Comparison of ENCODE assay signal across 29 cellular contexts in the genomic region with DNA sequence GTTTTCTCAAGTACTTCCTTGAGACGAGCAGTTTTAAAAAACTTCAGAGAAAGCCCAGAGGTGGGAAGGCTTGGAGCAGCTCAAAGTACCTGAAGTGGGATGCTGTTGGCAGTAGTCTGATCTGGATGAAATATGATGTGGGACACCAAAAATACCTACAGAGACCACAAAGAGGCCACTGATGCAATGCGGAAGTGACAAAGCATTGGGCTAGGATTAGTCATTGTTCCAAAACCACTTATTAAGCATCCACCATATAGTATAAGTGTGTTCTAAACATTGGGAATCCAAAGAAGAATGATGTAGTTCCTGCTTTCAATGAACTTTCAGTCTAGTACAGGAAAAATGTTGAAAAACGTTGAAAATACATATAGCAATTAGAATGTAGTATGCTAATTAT.
DNase-seq lines count a peak whose midpoint lies in the region; ATAC-seq, FAIRE-seq and TF ChIP-seq lines count a peak whose summit lies in the region.
"Had no signal": no experiment of that assay in that cellular context is flagged by ENCODE, and none has a peak within 500 bp of the region (broad histone marks: within the 10 kb centered on the region; RNA-seq: fewer than 3 reads in every experiment).

No MANE protein-coding gene starts in this region.

- ATAC-seq in GM18909 (IDR thresholded peaks at IDR 0.05; ENCODE audit: poor library complexity, unreplicated experiment): no peak
- ATAC-seq: left lung, mucosa of descending colon, SK-N-SH treated with all-trans-retinoic acid at 6 μM for 48 hours had no signal

- intact Hi-C loops in Caco-2 (cut with micrococcal nuclease; ENCODE audit: unreplicated experiment): no loop called here

- H3K9ac ChIP-seq in astrocyte (ENCODE audit: low read length): no peak overlapping the region
- H3K9ac ChIP-seq: neural progenitor cell had no signal

- POLR2A ChIA-PET in Caco-2 (lab: Charles Lee): no interaction called here

- H3K9me3 Mint-ChIP-seq in astrocyte (ENCODE audit: unreplicated experiment) (peaks cover 3% of the 10 kb centered on the region), Caco-2 (ENCODE audit: unreplicated experiment) (peaks cover 10% of the 10 kb centered on the region)
- H3K9me3 Mint-ChIP-seq: central memory CD8-positive, alpha-beta T cell had no signal

- no peaks in the 10 kb centered on the region for H3K27me3 ChIP-seq in astrocyte (ENCODE audit: insufficient read depth, low read length)
- no peaks in the 10 kb centered on the region for H3K27me3 ChIP-seq in osteoblast (ENCODE audit: insufficient read depth, low read length)
- H3K27me3 ChIP-seq in Caco-2 (replicated peaks; ENCODE audit: control insufficient read depth, insufficient read depth, low read length): no peaks in the 10 kb centered on the region
- H3K27me3 ChIP-seq: esophagus muscularis mucosa, left lung, neural progenitor cell, Peyer's patch, stomach had no signal

- no peak overlapping the region for H3K27ac Mint-ChIP-seq in astrocyte (ENCODE audit: unreplicated experiment)
- no peak overlapping the region for H3K27ac Mint-ChIP-seq in Caco-2 (ENCODE audit: unreplicated experiment)
- H3K27ac Mint-ChIP-seq: activated CD4-positive, alpha-beta T cell treated with anti-CD3 and anti-CD28 coated beads, Interleukin-2, amount 10 ng/mL, durations not matched to agents 24 days and 14 days; neural progenitor cell; type B pancreatic cell had no signal

- H3K79me2 ChIP-seq in astrocyte (ENCODE audit: insufficient read depth, low read length): no peaks in the 10 kb centered on the region
- no peaks in the 10 kb centered on the region for H3K79me2 ChIP-seq in osteoblast (ENCODE audit: insufficient read depth, low read length)

- H3K27ac ChIP-seq in astrocyte (ENCODE audit: low read depth, low read length) (no peak overlapping the region), osteoblast (ENCODE audit: low read depth, low read length) (no peak overlapping the region)
- H3K27ac ChIP-seq: 22Rv1, esophagus muscularis mucosa, left lung, neural progenitor cell, Peyer's patch, stomach had no signal

- H2AFZ ChIP-seq in astrocyte (ENCODE audit: low read depth, low read length) (no peak overlapping the region), osteoblast (ENCODE audit: low read length) (no peak overlapping the region)
- H2AFZ ChIP-seq: neural progenitor cell had no signal

- no peak for TF ChIP-seq POLR2A in NB4 (IDR thresholded peaks at IDR 0.05; ENCODE audit: extremely low read depth, insufficient read length)

- H3K36me3 Mint-ChIP-seq in astrocyte (ENCODE audit: low read depth, unreplicated experiment): no peaks in the 10 kb centered on the region
- H3K36me3 Mint-ChIP-seq in Caco-2 (ENCODE audit: insufficient read depth, unreplicated experiment): no peaks in the 10 kb centered on the region
- H3K36me3 Mint-ChIP-seq: CD14-positive monocyte, neural progenitor cell, type B pancreatic cell had no signal

- H3K4me1 ChIP-seq in astrocyte (ENCODE audit: insufficient read depth, low read length) (no peaks in the 10 kb centered on the region), osteoblast (ENCODE audit: insufficient read depth, low read length) (no peaks in the 10 kb centered on the region), Caco-2 (no peaks in the 10 kb centered on the region)
- H3K4me1 ChIP-seq: esophagus muscularis mucosa, left lung, neural progenitor cell, Peyer's patch, stomach had no signal

- H4K20me1 ChIP-seq in astrocyte (ENCODE audit: insufficient read depth, low read length) (no peaks in the 10 kb centered on the region), osteoblast (ENCODE audit: insufficient read depth, low read length) (no peaks in the 10 kb centered on the region)

- peak; percentile 65 for FAIRE-seq in astrocyte (lab: Jason Lieb, UNC)
- FAIRE-seq: TTC549 had no signal

- TF ChIP-seq CTCF in NB4 (IDR thresholded peaks at IDR 0.05; ENCODE audit: low read depth, low read length) (no peak), astrocyte (IDR thresholded peaks at IDR 0.05; ENCODE audit: insufficient read depth, low read depth, low read length) (no peak), osteoblast (IDR thresholded peaks at IDR 0.05; ENCODE audit: extremely low read depth, low read depth, low read length) (no peak), Caco-2 (IDR thresholded peaks at IDR 0.05; ENCODE audit: insufficient read depth in 1 of 2, low read depth in 1 of 2, low read length in 1 of 2, severe bottlenecking in 1 of 2, unreplicated experiment in 1 of 2) (no peak)

- CTCF ChIA-PET in Caco-2 (lab: Charles Lee): no interaction called here

- H3K4me3 Mint-ChIP-seq in astrocyte (ENCODE audit: unreplicated experiment): no peak overlapping the region
- H3K4me3 Mint-ChIP-seq in Caco-2 (ENCODE audit: unreplicated experiment): no peak overlapping the region
- H3K4me3 Mint-ChIP-seq: activated CD4-positive, alpha-beta T cell treated with anti-CD3 and anti-CD28 coated beads, Interleukin-2, amount 10 ng/mL, durations not matched to agents 24 days and 14 days; CD14-positive monocyte; central memory CD8-positive, alpha-beta T cell; neural progenitor cell; type B pancreatic cell had no signal

- no peaks in the 10 kb centered on the region for H3K36me3 ChIP-seq in astrocyte (ENCODE audit: insufficient read depth, low read length)
- H3K36me3 ChIP-seq in osteoblast (ENCODE audit: insufficient read depth, low read length): no peaks in the 10 kb centered on the region
- no peaks in the 10 kb centered on the region for H3K36me3 ChIP-seq in Caco-2 (ENCODE audit: control insufficient read depth, insufficient read depth, low read length)
- H3K36me3 ChIP-seq: esophagus muscularis mucosa, left lung, neural progenitor cell, Peyer's patch, stomach had no signal

- H3K27me3 Mint-ChIP-seq in astrocyte (ENCODE audit: low read depth, unreplicated experiment): no peaks in the 10 kb centered on the region
- H3K27me3 Mint-ChIP-seq in Caco-2 (ENCODE audit: insufficient read depth, unreplicated experiment): no peaks in the 10 kb centered on the region
- H3K27me3 Mint-ChIP-seq: activated CD4-positive, alpha-beta T cell treated with anti-CD3 and anti-CD28 coated beads, Interleukin-2, amount 10 ng/mL, durations not matched to agents 24 days and 14 days; central memory CD8-positive, alpha-beta T cell; type B pancreatic cell had no signal

- BruUV-seq in Caco-2 (replicated peaks; lab: Mats Ljungman, UMichigan): no TSS peak

- H3K4me3 ChIP-seq in NB4 (ENCODE audit: low read depth, low read length) (no peak overlapping the region), astrocyte (ENCODE audit: insufficient read depth, low read depth, low read length) (no peak overlapping the region), osteoblast (ENCODE audit: insufficient read depth, low read length) (no peak overlapping the region), Caco-2 (ENCODE audit: low read depth, low read length) (no peak overlapping the region)
- H3K4me3 ChIP-seq: esophagus muscularis mucosa, left lung, mucosa of descending colon, neural progenitor cell, Peyer's patch, smooth muscle cell, stomach had no signal

- H3K9me3 ChIP-seq in astrocyte (ENCODE audit: insufficient read depth, low read depth, low read length): no peaks in the 10 kb centered on the region
- H3K9me3 ChIP-seq in osteoblast (ENCODE audit: low read depth, low read length): no peaks in the 10 kb centered on the region
- no peaks in the 10 kb centered on the region for H3K9me3 ChIP-seq in Caco-2
- H3K9me3 ChIP-seq: esophagus muscularis mucosa, left lung, mucosa of descending colon, Peyer's patch, stomach had no signal

- peak; percentile 3 for DNase-seq in DMS53 (lab: John Stamatoyannopoulos, UW)
- no peak for DNase-seq in DMS53 treated with DMSO at 0.1 percent for 48 hours (lab: John Stamatoyannopoulos, UW; ENCODE audit: unreplicated experiment)
- peak; percentile 60 for DNase-seq in NB4 (ENCODE audit: low read depth)
- DNase-seq in astrocyte (ENCODE audit: low read depth): peak; percentile 70
- peak; percentile 84 for DNase-seq in osteoblast (ENCODE audit: insufficient read length, low spot score, missing footprints)
- DNase-seq in activated CD4-positive, CD25-positive, alpha-beta regulatory T cell treated with anti-CD3 and anti-CD28 coated beads, Interleukin-2, amount 50 U/mL, for 72 hours: no peak
- DNase-seq in Caco-2: no peak
- DNase-seq: activated CD4-positive, alpha-beta T cell treated with anti-CD3 and anti-CD28 coated beads, Interleukin-2, amount 10 ng/mL, durations not matched to agents 24 days and 14 days; activated effector memory CD4-positive, alpha-beta T cell treated with anti-CD3 and anti-CD28 coated beads, Interleukin-2, amount 50 U/mL, for 16 hours; DMS79; Karpas-422; left lung; mucosa of descending colon; NCI-H1436; NCI-H2171; NCI-H69; Peyer's patch; stimulated activated CD4-positive, alpha-beta T cell treated with anti-CD3 and anti-CD28 coated beads, Interleukin-4, amount 100 ng/mL, for 24 hours; stomach had no signal

- H3K4me1 Mint-ChIP-seq in astrocyte (ENCODE audit: low read depth, unreplicated experiment) (no peaks in the 10 kb centered on the region), Caco-2 (ENCODE audit: low read depth, unreplicated experiment) (no peaks in the 10 kb centered on the region)
- H3K4me1 Mint-ChIP-seq: activated CD4-positive, alpha-beta T cell treated with anti-CD3 and anti-CD28 coated beads, Interleukin-2, amount 10 ng/mL, durations not matched to agents 24 days and 14 days; CD14-positive monocyte; central memory CD8-positive, alpha-beta T cell; neural progenitor cell had no signal

- no peak overlapping the region for H3K4me2 ChIP-seq in astrocyte (ENCODE audit: low read length)
- H3K4me2 ChIP-seq in osteoblast (ENCODE audit: insufficient read depth, low read length): no peak overlapping the region
- H3K4me2 ChIP-seq: neural progenitor cell, smooth muscle cell had no signal

Comparison
In these comparisons a context has a peak if more than half of its experiments do, and no peak if none do; other contexts are left out.
1. DNase-seq: peak in DMS53 (single experiment), NB4 (single experiment), astrocyte (single experiment) and osteoblast (single experiment); none in DMS53 treated with DMSO at 0.1 percent for 48 hours (single experiment), activated CD4-positive, CD25-positive, alpha-beta regulatory T cell treated with anti-CD3 and anti-CD28 coated beads, Interleukin-2, amount 50 U/mL, for 72 hours (single experiment) and Caco-2 (0 of 2).